9 cellular contexts compared by ENCODE assay signal in genomic region chr1:234893725-234894630, GRCh38.
DNase-seq lines count a peak whose midpoint lies in the region; ATAC-seq and TF ChIP-seq lines count a peak whose summit lies in the region.
"Had no signal": no experiment of that assay in that cellular context is flagged by ENCODE, and none has a peak within 500 bp of the region (broad histone marks: within the 10 kb centered on the region; RNA-seq: fewer than 3 reads in every experiment).

No MANE protein-coding gene starts in this region.

- peak overlapping the region; percentile 12 for H3K27ac ChIP-seq in lower lobe of right lung
- H3K27ac ChIP-seq in upper lobe of left lung, result peak overlapping the region in 2 of 4 donors; percentile 9 to 52
- H3K27ac ChIP-seq: dorsolateral prefrontal cortex had no signal

- H3K27me3 ChIP-seq in lower lobe of right lung (ENCODE audit: low read depth) (no peaks in the 10 kb centered on the region), upper lobe of left lung (no peaks in the 10 kb centered on the region)
- H3K27me3 ChIP-seq: dorsolateral prefrontal cortex had no signal

- H3K36me3 Mint-ChIP-seq in activated CD8-positive, alpha-beta memory T cell treated with anti-CD3 and anti-CD28 coated beads, Interleukin-2, amount 10 ng/mL, durations not matched to agents 7 days and 5 days, result peaks cover 2% of the 10 kb centered on the region

- H3K9me3 Mint-ChIP-seq in activated CD8-positive, alpha-beta memory T cell treated with anti-CD3 and anti-CD28 coated beads, Interleukin-2, amount 10 ng/mL, durations not matched to agents 7 days and 5 days (ENCODE audit: low read depth), result no peaks in the 10 kb centered on the region

- H3K4me3 Mint-ChIP-seq in activated CD8-positive, alpha-beta memory T cell treated with anti-CD3 and anti-CD28 coated beads, Interleukin-2, amount 10 ng/mL, durations not matched to agents 7 days and 5 days, result no peak overlapping the region

- H3K4me3 ChIP-seq in LNCaP clone FGC (ENCODE audit: low read depth, low read length) (no peak overlapping the region), lower lobe of right lung (no peak overlapping the region), upper lobe of left lung (no peak overlapping the region)
- H3K4me3 ChIP-seq: dorsolateral prefrontal cortex had no signal

- DNase-seq in DMS53 (lab: John Stamatoyannopoulos, UW) (peak; percentile 89), LNCaP clone FGC (ENCODE audit: low read depth) (peak; percentile 99), lower lobe of right lung (no peak), upper lobe of left lung (no peak), germinal center (ENCODE audit: low spot score) (no peak), C1 segment of cervical spinal cord (lab: John Stamatoyannopoulos, UW) (no peak)
- peak; percentile 72 for DNase-seq in activated CD8-positive, alpha-beta memory T cell treated with anti-CD3 and anti-CD28 coated beads, Interleukin-2, amount 10 ng/mL, durations not matched to agents 7 days and 5 days

- no peak for TF ChIP-seq POLR2A in upper lobe of left lung (IDR thresholded peaks at IDR 0.05)

- H3K9me3 ChIP-seq in lower lobe of right lung (no peaks in the 10 kb centered on the region), upper lobe of left lung (no peaks in the 10 kb centered on the region)

- H3K27me3 Mint-ChIP-seq in activated CD8-positive, alpha-beta memory T cell treated with anti-CD3 and anti-CD28 coated beads, Interleukin-2, amount 10 ng/mL, durations not matched to agents 7 days and 5 days, result peaks cover 3% of the 10 kb centered on the region

- CTCF ChIA-PET in activated CD8-positive, alpha-beta memory T cell treated with anti-CD3 and anti-CD28 coated beads, Interleukin-2, amount 10 ng/mL, durations not matched to agents 7 days and 5 days (lab: Charles Lee), result interaction anchor here (1.2 to 1.7 kb wide), 5 partner anchors 9 to 199 kb away, joined by 3 to 4 read pairs (median 3); no protein-coding TSS in a partner anchor

- ATAC-seq in activated CD8-positive, alpha-beta memory T cell treated with anti-CD3 and anti-CD28 coated beads, Interleukin-2, amount 10 ng/mL, durations not matched to agents 7 days and 5 days, result peak; percentile 84
- ATAC-seq in lower lobe of right lung (peak in 1 of 2 donors; percentile 35), upper lobe of left lung (ENCODE audit: low FRiP score in 2 of 2) (no peak), HG03521 (IDR thresholded peaks at IDR 0.05; ENCODE audit: unreplicated experiment) (no peak)

- TF ChIP-seq CTCF in LNCaP clone FGC (IDR thresholded peaks at IDR 0.05; ENCODE audit: control insufficient read depth, extremely low read depth, insufficient read depth), result no peak
- no peak for TF ChIP-seq CTCF in lower lobe of right lung (IDR thresholded peaks at IDR 0.05)
- TF ChIP-seq CTCF in upper lobe of left lung (IDR thresholded peaks at IDR 0.05), result no peak

- TF ChIP-seq EP300 in upper lobe of left lung (IDR thresholded peaks at IDR 0.05), result no peak

- intact Hi-C loops in lower lobe of right lung (cut with DNase I), result no loop called here

- H3K36me3 ChIP-seq in lower lobe of right lung, result no peaks in the 10 kb centered on the region
- H3K36me3 ChIP-seq in upper lobe of left lung, result no peaks in the 10 kb centered on the region

- H3K4me1 Mint-ChIP-seq in activated CD8-positive, alpha-beta memory T cell treated with anti-CD3 and anti-CD28 coated beads, Interleukin-2, amount 10 ng/mL, durations not matched to agents 7 days and 5 days, result peaks cover 46% of the 10 kb centered on the region

- H3K27ac Mint-ChIP-seq in activated CD8-positive, alpha-beta memory T cell treated with anti-CD3 and anti-CD28 coated beads, Interleukin-2, amount 10 ng/mL, durations not matched to agents 7 days and 5 days, result no peak overlapping the region

- 60 to 62% methylated on average over 11 of the region's 11 CpGs for WGBS in upper lobe of left lung, 2 donors

- H3K4me1 ChIP-seq in lower lobe of right lung (peaks cover 23% of the 10 kb centered on the region), upper lobe of left lung (peaks cover 15 to 26% (median 23%) of the 10 kb centered on the region in 4 donors)

Comparison
In these comparisons a context has a peak if more than half of its experiments do, and no peak if none do; other contexts are left out.
1. DNase-seq: peak in DMS53 (single experiment), LNCaP clone FGC (single experiment) and activated CD8-positive, alpha-beta memory T cell treated with anti-CD3 and anti-CD28 coated beads, Interleukin-2, amount 10 ng/mL, durations not matched to agents 7 days and 5 days (single experiment); none in lower lobe of right lung (single experiment), upper lobe of left lung (0 of 2), germinal center (single experiment) and C1 segment of cervical spinal cord (0 of 14).